Comparison of ENCODE assay signal across 18 cellular contexts in genomic region chr5:89733772-89734171, GRCh38.
A peak's percentile ranks its signal among the peaks of the same experiment; 100 is the strongest.
DNase-seq lines count a peak whose midpoint lies in the region; ATAC-seq and TF ChIP-seq lines count a peak whose summit lies in the region.
"Had no signal": no experiment of that assay in that cellular context is flagged by ENCODE, and none has a peak within 500 bp of the region (broad histone marks: within the 10 kb centered on the region; RNA-seq: fewer than 3 reads in every experiment).

No MANE protein-coding gene starts in this region.

- no peak overlapping the region for H3K4me3 ChIP-seq in GM12865 (ENCODE audit: low read depth, low read length)
- peak overlapping the region; percentile 5 for H3K4me3 ChIP-seq in endocrine pancreas (ENCODE audit: control insufficient read depth, insufficient read depth, low read length)

- H3K9me3 ChIP-seq in endocrine pancreas (ENCODE audit: control insufficient read depth, low read length) = no peaks in the 10 kb centered on the region
- H3K9me3 ChIP-seq: Caco-2 had no signal

- H3K9ac ChIP-seq in endocrine pancreas (ENCODE audit: control insufficient read depth, insufficient read depth, low read length) = no peak overlapping the region

- TF ChIP-seq CTCF in GM12865 (IDR thresholded peaks at IDR 0.05; ENCODE audit: insufficient read depth, low read depth, low read length, missing control alignments) = no peak

- H3K27me3 ChIP-seq in endocrine pancreas (ENCODE audit: control insufficient read depth, insufficient read depth, low read length) = no peaks in the 10 kb centered on the region

- peaks cover 6% of the 10 kb centered on the region for H3K4me1 ChIP-seq in endocrine pancreas (ENCODE audit: control insufficient read depth, insufficient read depth, low read length)
- H3K4me1 ChIP-seq: Caco-2 had no signal

- H3K36me3 ChIP-seq in endocrine pancreas (ENCODE audit: control insufficient read depth, insufficient read depth, low read length) = no peaks in the 10 kb centered on the region

- DNase-seq in GM12865 (ENCODE audit: low read depth) (peak; percentile 29), iPS-NIHi7 (ENCODE audit: extremely low spot score) (peak; percentile 38), NCI-H510A (lab: John Stamatoyannopoulos, UW) (no peak)
- DNase-seq: ACHN, Caco-2, DMS79, GOT3, NCI-H1105 treated with DMSO at 0.1 percent for 48 hours, NCI-H1694 treated with DMSO at 0.1 percent for 48 hours, NCI-H446, NCI-H82, SW 1271 had no signal

- ATAC-seq in HG03342 (IDR thresholded peaks at IDR 0.05; ENCODE audit: unreplicated experiment) (peak; percentile 51), GM21447 (IDR thresholded peaks at IDR 0.05; ENCODE audit: unreplicated experiment) (no peak), HG03521 (IDR thresholded peaks at IDR 0.05; ENCODE audit: unreplicated experiment) (no peak), GM21381 (IDR thresholded peaks at IDR 0.05; ENCODE audit: unreplicated experiment) (no peak)
- ATAC-seq: Panc1 had no signal
